21 cellular contexts compared by ENCODE assay signal in the genomic region with DNA sequence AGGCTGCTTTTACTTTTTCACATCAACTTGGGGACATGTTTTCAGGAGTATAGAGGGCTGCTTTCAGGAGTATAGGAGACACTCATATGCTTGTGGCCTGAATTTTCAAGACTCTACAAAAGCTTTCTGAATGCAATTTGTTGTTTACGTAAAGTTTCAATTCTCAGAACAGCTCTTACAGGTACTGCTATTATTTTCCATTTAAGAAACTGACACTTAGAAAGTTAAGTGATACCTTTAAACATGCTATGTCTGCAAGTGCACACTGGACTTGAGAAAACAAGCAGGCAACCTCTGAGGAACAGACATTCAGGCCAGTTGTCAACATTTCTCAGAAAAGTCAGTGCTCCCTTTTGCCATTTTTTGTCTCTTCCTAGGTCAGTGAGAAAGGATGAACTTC.
"Had no signal": no experiment of that assay in that cellular context is flagged by ENCODE, and none has a peak within 500 bp of the region (broad histone marks: within the 10 kb centered on the region; RNA-seq: fewer than 3 reads in every experiment).

No MANE protein-coding gene starts in this region.

- H3K36me3 Mint-ChIP-seq: activated naive CD4-positive, alpha-beta T cell treated with anti-CD3 and anti-CD28 coated beads, Interleukin-2, amount 50 U/mL, for 24 hours; natural killer cell had no signal

- H3K27me3 Mint-ChIP-seq: activated CD4-positive, alpha-beta memory T cell treated with anti-CD3 and anti-CD28 coated beads, Interleukin-2, amount 10 ng/mL, durations not matched to agents 7 days and 5 days; activated naive CD4-positive, alpha-beta T cell treated with anti-CD3 and anti-CD28 coated beads, Interleukin-2, amount 50 U/mL, for 24 hours; activated T-helper 17 cell treated with anti-CD3 and anti-CD28 coated beads, Interleukin-2, amount 50 U/mL, for 72 hours had no signal

- H3K27ac Mint-ChIP-seq: activated CD4-positive, alpha-beta memory T cell treated with anti-CD3 and anti-CD28 coated beads, Interleukin-2, amount 10 ng/mL, durations not matched to agents 7 days and 5 days; activated naive CD4-positive, alpha-beta T cell treated with anti-CD3 and anti-CD28 coated beads, Interleukin-2, amount 50 U/mL, for 24 hours; activated T-helper 17 cell treated with anti-CD3 and anti-CD28 coated beads, Interleukin-2, amount 50 U/mL, for 72 hours; natural killer cell had no signal

- DNase-seq: activated CD4-positive, alpha-beta memory T cell treated with anti-CD3 and anti-CD28 coated beads, Interleukin-2, amount 10 ng/mL, durations not matched to agents 7 days and 5 days; activated CD4-positive, alpha-beta T cell treated with anti-CD3 and anti-CD28 coated beads for 48 hours; activated gamma-delta T cell treated with Interleukin-2 at 50 U/mL for 16 hours; activated T-cell treated with anti-CD3 and anti-CD28 coated beads, Interleukin-2, amount 50 U/mL, for 4 hours; cerebellar nuclear complex; colonic mucosa; effector CD8-positive, alpha-beta T cell; left ventricle myocardium inferior; mesendoderm; natural killer cell; stimulated activated CD4-positive, alpha-beta T cell treated with anti-CD3 and anti-CD28 coated beads, Interleukin-12 subunit alpha, Interleukin-12 subunit beta, amount 100 ng/mL, for 4 hours; stimulated activated CD4-positive, alpha-beta T cell treated with anti-CD3 and anti-CD28 coated beads, Interleukin-4, amount 100 ng/mL, for 1 hour; stimulated activated naive CD8-positive, alpha-beta T cell treated with anti-CD3 and anti-CD28 coated beads, Interleukin-15, Interleukin-2, amounts not matched to agents 100 U/mL and 50 U/mL, for 24 hours; T1000; testis; transverse colon; WERI-Rb-1 had no signal

- H3K9me3 Mint-ChIP-seq: activated CD4-positive, alpha-beta memory T cell treated with anti-CD3 and anti-CD28 coated beads, Interleukin-2, amount 10 ng/mL, durations not matched to agents 7 days and 5 days; activated naive CD4-positive, alpha-beta T cell treated with anti-CD3 and anti-CD28 coated beads, Interleukin-2, amount 50 U/mL, for 24 hours; activated T-cell treated with anti-CD3 and anti-CD28 coated beads, Interleukin-2, amount 50 U/mL, for 4 hours had no signal

- H3K4me3 Mint-ChIP-seq: activated CD4-positive, alpha-beta memory T cell treated with anti-CD3 and anti-CD28 coated beads, Interleukin-2, amount 10 ng/mL, durations not matched to agents 7 days and 5 days; activated naive CD4-positive, alpha-beta T cell treated with anti-CD3 and anti-CD28 coated beads, Interleukin-2, amount 50 U/mL, for 24 hours; activated T-cell treated with anti-CD3 and anti-CD28 coated beads, Interleukin-2, amount 50 U/mL, for 4 hours; activated T-helper 17 cell treated with anti-CD3 and anti-CD28 coated beads, Interleukin-2, amount 50 U/mL, for 72 hours; natural killer cell had no signal

- ATAC-seq: activated CD4-positive, CD25-positive, alpha-beta regulatory T cell treated with anti-CD3 and anti-CD28 coated beads, Interleukin-2, amount 50 U/mL, for 24 hours; activated T-cell treated with anti-CD3 and anti-CD28 coated beads, Interleukin-2, amount 50 U/mL, for 4 hours; activated T-helper 17 cell treated with anti-CD3 and anti-CD28 coated beads, Interleukin-2, amount 50 U/mL, for 72 hours; natural killer cell; sciatic nerve; stimulated activated naive CD8-positive, alpha-beta T cell treated with anti-CD3 and anti-CD28 coated beads, Interleukin-15, Interleukin-2, amounts not matched to agents 100 U/mL and 50 U/mL, for 24 hours had no signal

- H3K4me1 Mint-ChIP-seq: activated CD4-positive, alpha-beta memory T cell treated with anti-CD3 and anti-CD28 coated beads, Interleukin-2, amount 10 ng/mL, durations not matched to agents 7 days and 5 days; activated naive CD4-positive, alpha-beta T cell treated with anti-CD3 and anti-CD28 coated beads, Interleukin-2, amount 50 U/mL, for 24 hours; activated T-helper 17 cell treated with anti-CD3 and anti-CD28 coated beads, Interleukin-2, amount 50 U/mL, for 72 hours; natural killer cell had no signal
